ENCODE assay signal across 11 cellular contexts in genomic region chr7:130243486-130243885, GRCh38. TPM values are rescaled to one million over a fixed set of nuclear protein-coding genes. Genes with fewer than 3 reads are reported as not detected.
A peak's percentile ranks its signal among the peaks of the same experiment; 100 is the strongest.
DNase-seq lines count a peak whose midpoint lies in the region; ATAC-seq, FAIRE-seq and TF ChIP-seq lines count a peak whose summit lies in the region.
"Not testable (repeated sequence)": the region's sequence is repeated elsewhere in the genome, so short reads cannot be mapped to it uniquely, and the experiment has no call there.
"Had no signal": no experiment of that assay in that cellular context is flagged by ENCODE, and none has a peak within 500 bp of the region (broad histone marks: within the 10 kb centered on the region; RNA-seq: fewer than 3 reads in every experiment).

No MANE protein-coding gene starts in this region.

- BruUV-seq in IMR-90 (replicated peaks; lab: Mats Ljungman, UMichigan), result not testable (repeated sequence)

- not testable (repeated sequence) for H3K36me3 ChIP-seq in IMR-90 (ENCODE audit: control insufficient read depth, insufficient read depth, low read length); parathyroid adenoma (ENCODE audit: control insufficient read depth, insufficient read depth, low read length)

- ATAC-seq in IMR-90 (ENCODE audit: low read depth); foreskin keratinocyte: not testable (repeated sequence)

- H4K20me1 ChIP-seq in IMR-90 (ENCODE audit: insufficient read depth, low read length), result not testable (repeated sequence)

- H2BK15ac ChIP-seq in IMR-90 (ENCODE audit: low read depth, low read length), result not testable (repeated sequence)

- H3K56ac ChIP-seq in IMR-90 (ENCODE audit: extremely low read depth, insufficient read depth, low read length), result not testable (repeated sequence)

- peak; percentile 99 for FAIRE-seq in endometrium (lab: Jason Lieb, UNC)

- dilution Hi-C loops in IMR-90 (cut with HindIII; ENCODE audit: low sequenced_read_pairs, unreplicated experiment), result not testable (repeated sequence)

- H2BK5ac ChIP-seq in IMR-90 (ENCODE audit: low read depth, low read length, poor library complexity, severe bottlenecking), result not testable (repeated sequence)

- TF ChIP-seq RAD21 in IMR-90 (IDR thresholded peaks at IDR 0.05; ENCODE audit: low read length), result not testable (repeated sequence)

- H3K79me2 ChIP-seq in parathyroid adenoma, result not testable (repeated sequence)

- CTCF ChIA-PET in IMR-90 (lab: Yijun Ruan, JAX), result interaction anchor here (0.7 to 1.4 kb wide), 3 partner anchors 161 to 479 kb away, joined by 3 to 5 read pairs (median 3); no protein-coding TSS in a partner anchor

- H3K4me2 ChIP-seq in IMR-90 (ENCODE audit: low read depth, low read length); parathyroid adenoma (ENCODE audit: low read length): not testable (repeated sequence)

- not testable (repeated sequence) for H3K27me3 ChIP-seq in IMR-90 (ENCODE audit: control insufficient read depth, insufficient read depth, low read length); foreskin keratinocyte; parathyroid adenoma (ENCODE audit: control insufficient read depth, insufficient read depth, low read length)

- not testable (repeated sequence) for H3K18ac ChIP-seq in IMR-90 (ENCODE audit: low read depth, low read length)

- intact Hi-C loops in IMR-90 (cut with micrococcal nuclease), result loop anchor here (2.0 to 10.0 kb wide), 3 partner anchors 199 to 451 kb away; partner anchors contain the start of genes CEP41 and MEST

- H2BK120ac ChIP-seq in IMR-90 (ENCODE audit: low read depth, low read length), result not testable (repeated sequence)

- not testable (repeated sequence) for H3K79me1 ChIP-seq in IMR-90 (ENCODE audit: low read depth in 1 of 2, low read length in 2 of 2)

- H3K27ac ChIP-seq in IMR-90 (ENCODE audit: insufficient read depth, low read length); parathyroid adenoma: not testable (repeated sequence)
- H3K27ac ChIP-seq in foreskin keratinocyte, result peak overlapping the region; percentile 76

- not testable (repeated sequence) for H2AK9ac ChIP-seq in IMR-90 (replicated peaks; ENCODE audit: low read depth, low read length, poor library complexity)

- not testable (repeated sequence) for H2AFZ ChIP-seq in IMR-90 (replicated peaks; ENCODE audit: low read length, poor library complexity)
- H2AFZ ChIP-seq in parathyroid adenoma, result peak overlapping the region; percentile 6

- in situ Hi-C loops in IMR-90 (cut with MboI; ENCODE audit: low sequenced_read_pairs); astrocyte of the cerebellum (cut with HindIII; ENCODE audit: low sequenced_read_pairs): not testable (repeated sequence)

- H3K9ac ChIP-seq in IMR-90 (ENCODE audit: low read depth, low read length); parathyroid adenoma: not testable (repeated sequence)

- H3K9me3 ChIP-seq in IMR-90 (ENCODE audit: control insufficient read depth, insufficient read depth, low read length); parathyroid adenoma (ENCODE audit: control insufficient read depth, low read length): not testable (repeated sequence)

- not testable (repeated sequence) for TF ChIP-seq CTCF in IMR-90 (conservative IDR thresholded peaks at IDR 0.05; ENCODE audit: low read depth, low read length); astrocyte of the cerebellum (IDR thresholded peaks at IDR 0.05; ENCODE audit: low read depth, low read length, missing control alignments); foreskin keratinocyte (conservative IDR thresholded peaks at IDR 0.05); parathyroid adenoma (IDR thresholded peaks at IDR 0.05)

- not testable (repeated sequence) for H2AK5ac ChIP-seq in IMR-90 (ENCODE audit: low read depth, low read length)

- TF ChIP-seq POLR2A in IMR-90 (IDR thresholded peaks at IDR 0.05; ENCODE audit: low read depth, low read length), result not testable (repeated sequence)

- H4K8ac ChIP-seq in IMR-90 (ENCODE audit: low read depth in 2 of 2, low read length in 2 of 2), result not testable (repeated sequence)

- not testable (repeated sequence) for H3K14ac ChIP-seq in IMR-90 (replicated peaks; ENCODE audit: low read depth, low read length)

- H2BK20ac ChIP-seq in IMR-90 (ENCODE audit: low read depth, low read length), result not testable (repeated sequence)

- H4K5ac ChIP-seq in IMR-90 (ENCODE audit: low read depth, low read length), result not testable (repeated sequence)

- H3K4me3 ChIP-seq in IMR-90 (ENCODE audit: insufficient read depth, low read depth, low read length); astrocyte of the cerebellum (ENCODE audit: low read depth, low read length); parathyroid adenoma (ENCODE audit: low read depth, low read length): not testable (repeated sequence)

- DNase-seq in EH (ENCODE audit: low read depth) (peak; percentile 8), IMR-90 (peak; percentile 10), NCI-H2171 treated with DMSO at 0.1 percent for 48 hours (lab: John Stamatoyannopoulos, UW) (peak; percentile 17), RPMI8226 (peak; percentile 71), astrocyte of the cerebellum (ENCODE audit: low read depth) (peak; percentile 36), foreskin keratinocyte (peak in 1 of 2 donors; percentile 35)

- H3K4me1 ChIP-seq in IMR-90 (ENCODE audit: control insufficient read depth, insufficient read depth, low read length); parathyroid adenoma: not testable (repeated sequence)
- peaks cover 15% of the 10 kb centered on the region for H3K4me1 ChIP-seq in foreskin keratinocyte

- H4K91ac ChIP-seq in IMR-90 (ENCODE audit: insufficient read depth, low read depth, low read length), result not testable (repeated sequence)

- not testable (repeated sequence) for H3K23ac ChIP-seq in IMR-90 (ENCODE audit: low read depth, low read length)

- POLR2A ChIA-PET in IMR-90 (lab: Charles Lee; ENCODE audit: unreplicated experiment), result not testable (repeated sequence)

- WGBS in IMR-90 (ENCODE audit: extremely low coverage in 2 of 2, insufficient read length in 1 of 2), 2 experiments, result no CpG with 5 or more reads among the region's 1 CpG

- not testable (repeated sequence) for H3K9me1 ChIP-seq in IMR-90 (ENCODE audit: insufficient read depth, low read length)

- H3K4ac ChIP-seq in IMR-90 (ENCODE audit: low read depth, low read length), result not testable (repeated sequence)

RNA-seq across cellular contexts. Expression of gene CPA2, which starts 23.2 kb away (rescaled TPM):
- not detected in 2 replicates for total RNA-seq in IMR-90 (2012; rRNA removed)
- polyA plus RNA-seq in IMR-90 (2012; rRNA removed), result 0.05 TPM in 1 of 2 replicates, not detected in the other
- polyA plus RNA-seq in IMR-90 (2012; cell fraction: cytosol; rRNA removed), result 0.14 TPM in 1 of 2 replicates, not detected in the other
- polyA plus RNA-seq in IMR-90 (2012; cell fraction: nucleus; rRNA removed; ENCODE audit: low replicate concordance), result not detected in 2 replicates
- 0.17 and 0.32 TPM in 2 replicates for total RNA-seq in foreskin keratinocyte
- polyA plus RNA-seq in foreskin keratinocyte, result 0.48 and 0.60 TPM in 2 replicates
- total RNA-seq: G401, GM23338 had no signal
- polyA plus RNA-seq: GM23338 had no signal

RNA-seq across cellular contexts. Expression of gene SSMEM1, which starts 35.8 kb away (rescaled TPM):
- not detected in 2 replicates for total RNA-seq in IMR-90 (2012; rRNA removed)
- 0.07 TPM in 1 of 2 replicates, not detected in the other for polyA plus RNA-seq in IMR-90 (2012; rRNA removed)
- not detected in 2 replicates for polyA plus RNA-seq in IMR-90 (2012; cell fraction: cytosol; rRNA removed)
- polyA plus RNA-seq in IMR-90 (2012; cell fraction: nucleus; rRNA removed; ENCODE audit: low replicate concordance), result not detected in 2 replicates
- not detected in 2 replicates for total RNA-seq in foreskin keratinocyte
- polyA plus RNA-seq in foreskin keratinocyte, result not detected in 2 replicates
- total RNA-seq: G401, GM23338, SJCRH30 had no signal
- polyA plus RNA-seq: GM23338 had no signal

RNA-seq across cellular contexts. Expression of gene TMEM209, which starts 38.3 kb away (rescaled TPM):
- total RNA-seq in IMR-90 (2012; rRNA removed) (11.1 and 11.3 TPM in 2 replicates), foreskin keratinocyte (22.6 and 24.2 TPM in 2 replicates)
- polyA plus RNA-seq in IMR-90 (2012; rRNA removed) (8.0 and 8.4 TPM in 2 replicates), foreskin keratinocyte (6.5 and 7.0 TPM in 2 replicates)
- polyA plus RNA-seq in IMR-90 (2012; cell fraction: cytosol; rRNA removed), result 2.9 and 3.7 TPM in 2 replicates
- polyA plus RNA-seq in IMR-90 (2012; cell fraction: nucleus; rRNA removed; ENCODE audit: low replicate concordance), result 2.6 and 6.4 TPM in 2 replicates

RNA-seq across cellular contexts. Expression of gene CPA4, which starts 49.5 kb away (rescaled TPM):
- 365 and 382 TPM in 2 replicates for total RNA-seq in IMR-90 (2012; rRNA removed)
- polyA plus RNA-seq in IMR-90 (2012; rRNA removed), result 287 and 316 TPM in 2 replicates
- 231 and 233 TPM in 2 replicates for polyA plus RNA-seq in IMR-90 (2012; cell fraction: cytosol; rRNA removed)
- polyA plus RNA-seq in IMR-90 (2012; cell fraction: nucleus; rRNA removed; ENCODE audit: low replicate concordance), result 693 and 899 TPM in 2 replicates
- 35.4 and 65.2 TPM in 2 replicates for total RNA-seq in foreskin keratinocyte
- polyA plus RNA-seq in foreskin keratinocyte, result 21.5 and 39.6 TPM in 2 replicates
- total RNA-seq: G401, GM23338 had no signal
- polyA plus RNA-seq: GM23338 had no signal
